Comparison of ENCODE assay signal across 9 cellular contexts in the genomic region with DNA sequence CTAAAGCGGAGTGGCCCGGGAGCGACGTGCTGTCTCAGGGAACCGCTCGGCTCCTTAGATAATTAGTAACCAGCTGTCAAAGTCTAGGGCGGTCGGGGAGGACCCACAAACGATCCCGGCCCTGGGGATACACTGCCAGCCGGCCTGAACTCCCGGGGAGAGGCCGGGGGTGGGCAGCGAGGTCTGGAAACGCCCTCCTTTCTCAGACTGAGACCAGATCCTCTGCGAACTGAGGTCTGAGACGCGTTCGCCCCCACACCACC. TPM values are rescaled to one million over a fixed set of nuclear protein-coding genes. Genes with fewer than 3 reads are reported as not detected.
DNase-seq lines count a peak whose midpoint lies in the region; ATAC-seq, FAIRE-seq and TF ChIP-seq lines count a peak whose summit lies in the region.
"Had no signal": no experiment of that assay in that cellular context is flagged by ENCODE, and none has a peak within 500 bp of the region (broad histone marks: within the 10 kb centered on the region; RNA-seq: fewer than 3 reads in every experiment).

No MANE protein-coding gene starts in this region.

- H2BK15ac ChIP-seq in H9 (ENCODE audit: low read depth, low read length) (no peak overlapping the region), H1 (ENCODE audit: low read length) (no peak overlapping the region)

- no peak overlapping the region for H3K9ac ChIP-seq in H9 (ENCODE audit: extremely low read depth, insufficient read length, low read length)
- H3K9ac ChIP-seq in H1 (replicated peaks in 1 of 4; ENCODE audit: extremely low read depth in 1 of 4, low read depth in 3 of 4, low read length in 3 of 4): no peak overlapping the region
- no peak overlapping the region for H3K9ac ChIP-seq in neural cell (ENCODE audit: low read length)

- TF ChIP-seq POLR2A in H1 (IDR thresholded peaks at IDR 0.05; ENCODE audit: control extremely low read depth in 1 of 2, low read depth in 2 of 2, low read length in 2 of 2): no peak

- H3K18ac ChIP-seq in H9 (ENCODE audit: insufficient read length, low read depth, low read length) (no peak overlapping the region), H1 (ENCODE audit: extremely low read depth, low read length) (no peak overlapping the region)

- H3K56ac ChIP-seq in H9 (ENCODE audit: insufficient read length, low read depth, low read length) (no peak overlapping the region), H1 (replicated peaks; ENCODE audit: insufficient read length, low read depth, low read length) (no peak overlapping the region)

- no peaks in the 10 kb centered on the region for H3K9me2 ChIP-seq in neural cell (ENCODE audit: insufficient read depth, low read length)

- H3K4me2 ChIP-seq in H9 (ENCODE audit: insufficient read depth, insufficient read length, low read length) (peak overlapping the region; percentile 82), H1 (ENCODE audit: insufficient read depth in 1 of 2, low read depth in 2 of 2, low read length in 2 of 2) (peak overlapping the region; percentile 87 to 94), neural cell (ENCODE audit: low read length) (no peak overlapping the region)

- TF ChIP-seq RAD21 in H1 (IDR thresholded peaks at IDR 0.05 in 1 of 2, conservative IDR thresholded peaks at IDR 0.05 in 1 of 2; ENCODE audit: low read depth in 2 of 2, low read length in 2 of 2) (no peak), neural cell (conservative IDR thresholded peaks at IDR 0.05) (no peak)

- peaks cover 99% of the 10 kb centered on the region for H3K27me3 Mint-ChIP-seq in H9 (ENCODE audit: low read depth)
- H3K27me3 Mint-ChIP-seq in natural killer cell (ENCODE audit: low read depth in 2 of 2): peaks cover 58 to 78% of the 10 kb centered on the region in 2 donors

- peaks cover 0 to 3% of the 10 kb centered on the region in 2 experiments; a peak in 1 of 5 replicates for H3K9me3 Mint-ChIP-seq in H9
- no peaks in the 10 kb centered on the region for H3K9me3 Mint-ChIP-seq in natural killer cell
- H3K9me3 Mint-ChIP-seq: activated naive CD4-positive, alpha-beta T cell treated with anti-CD3 and anti-CD28 coated beads, Interleukin-2, amount 50 U/mL, for 72 hours had no signal

- H3K27me3 ChIP-seq in H9 (ENCODE audit: insufficient read depth, low read length): peaks cover 83% of the 10 kb centered on the region
- peaks cover 71 to 100% (median 91%) of the 10 kb centered on the region in 4 experiments for H3K27me3 ChIP-seq in H1 (replicated peaks in 1 of 4; ENCODE audit: control insufficient read depth in 3 of 4, extremely low read depth in 1 of 4, insufficient read depth in 3 of 4, low read length in 3 of 4)
- peaks cover 99% of the 10 kb centered on the region for H3K27me3 ChIP-seq in neural cell (ENCODE audit: insufficient read depth, low read depth, low read length)

- no peaks in the 10 kb centered on the region for H3K4me1 ChIP-seq in H9 (ENCODE audit: insufficient read depth, low read length)
- H3K4me1 ChIP-seq in H1 (replicated peaks in 1 of 4; ENCODE audit: control insufficient read depth in 3 of 4, insufficient read depth in 4 of 4, low read length in 3 of 4): peaks cover 0 to 21% (median 15%) of the 10 kb centered on the region in 4 experiments; a peak in 5 of 7 replicates

- POLR2A ChIA-PET in H1 (lab: Charles Lee; ENCODE audit: partially characterized antibody): no interaction called here

- in situ Hi-C loops in Caki2 (cut with HindIII; ENCODE audit: low pct_unique_long_range_greater_than_20kb, low sequenced_read_pairs): no loop called here

- H3K27ac Mint-ChIP-seq in H9 (no peak overlapping the region), natural killer cell (no peak overlapping the region)
- H3K27ac Mint-ChIP-seq: activated naive CD4-positive, alpha-beta T cell treated with anti-CD3 and anti-CD28 coated beads, Interleukin-2, amount 50 U/mL, for 72 hours had no signal

- no peak overlapping the region for H3K14ac ChIP-seq in H9 (ENCODE audit: insufficient read depth, low read length)
- no peak overlapping the region for H3K14ac ChIP-seq in H1 (ENCODE audit: insufficient read length)

- H2AK5ac ChIP-seq in H9 (ENCODE audit: insufficient read length, low read length) (no peak overlapping the region), H1 (ENCODE audit: low read depth, low read length) (no peak overlapping the region)

- H3T11ph ChIP-seq in H9 (ENCODE audit: low read length): no peak overlapping the region

- H2BK20ac ChIP-seq in H9 (ENCODE audit: low read depth, low read length, poor library complexity, severe bottlenecking) (no peak overlapping the region), H1 (ENCODE audit: low read length) (no peak overlapping the region)

- H3K23ac ChIP-seq in H9 (ENCODE audit: insufficient read length, low read depth, low read length): no peak overlapping the region
- H3K23ac ChIP-seq in H1 (ENCODE audit: insufficient read length): no peak overlapping the region

- no peaks in the 10 kb centered on the region for H3K36me3 Mint-ChIP-seq in H9 (ENCODE audit: insufficient read depth in 1 of 3, low read depth in 3 of 3)
- H3K36me3 Mint-ChIP-seq in natural killer cell: no peaks in the 10 kb centered on the region

- H4K8ac ChIP-seq in H9 (replicated peaks; ENCODE audit: insufficient read length, low read depth, low read length) (no peak overlapping the region), H1 (ENCODE audit: extremely low read depth, insufficient read depth, low read length) (peak overlapping the region; percentile 17)

- H3K9me3 ChIP-seq in H9 (ENCODE audit: control insufficient read depth, low read depth, low read length): no peaks in the 10 kb centered on the region
- H3K9me3 ChIP-seq in H1 (ENCODE audit: insufficient read depth in 2 of 2, low read depth in 1 of 2, low read length in 1 of 2): no peaks in the 10 kb centered on the region
- no peaks in the 10 kb centered on the region for H3K9me3 ChIP-seq in neural cell (ENCODE audit: low read length)

- H2AFZ ChIP-seq in H9 (ENCODE audit: low read length): no peak overlapping the region
- no peak overlapping the region for H2AFZ ChIP-seq in H1 (ENCODE audit: low read length)
- no peak overlapping the region for H2AFZ ChIP-seq in neural cell (ENCODE audit: low read depth, low read length)

- H3K4ac ChIP-seq in H9 (ENCODE audit: low read depth, low read length) (no peak overlapping the region), H1 (replicated peaks; ENCODE audit: insufficient read length, low read depth, low read length) (no peak overlapping the region)

- DNase-seq in Caki2 (ENCODE audit: low read depth) (peak; percentile 81), H9 (peak; percentile 70), H1 (ENCODE audit: low read depth in 1 of 2, low spot score in 2 of 2) (peak in 1 of 2 experiments; percentile 77), mesenteric fat pad (ENCODE audit: low spot score) (no peak), natural killer cell (no peak)

- peaks cover 0 to 7% (median 0%) of the 10 kb centered on the region in 4 experiments; a peak in 1 of 8 replicates for H3K36me3 ChIP-seq in H1 (ENCODE audit: control insufficient read depth in 2 of 4, insufficient read depth in 4 of 4, low read length in 3 of 4)
- H3K36me3 ChIP-seq in neural cell (ENCODE audit: insufficient read depth, low read length): no peaks in the 10 kb centered on the region

- H2BK5ac ChIP-seq in H9 (ENCODE audit: insufficient read length, low read length): no peak overlapping the region
- H2BK5ac ChIP-seq in H1 (ENCODE audit: low read depth, low read length): no peak overlapping the region

- no peak for TF ChIP-seq CTCF in H9 (conservative IDR thresholded peaks at IDR 0.05)
- TF ChIP-seq CTCF in H1 (IDR thresholded peaks at IDR 0.05; ENCODE audit: control extremely low read depth in 1 of 3, insufficient read depth in 1 of 3, low read depth in 1 of 3, low read length in 3 of 3): no peak
- TF ChIP-seq CTCF in neural cell (IDR thresholded peaks at IDR 0.05; ENCODE audit: poor library complexity, severe bottlenecking): no peak
- no peak for TF ChIP-seq CTCF in natural killer cell (IDR thresholded peaks at IDR 0.05)

- H3K79me1 ChIP-seq in H9 (ENCODE audit: insufficient read depth, low read depth, low read length, poor library complexity, severe bottlenecking) (no peaks in the 10 kb centered on the region), H1 (ENCODE audit: low read depth, low read length) (no peaks in the 10 kb centered on the region)

- H2BK120ac ChIP-seq in H9 (ENCODE audit: low read depth, low read length, poor library complexity, severe bottlenecking) (no peak overlapping the region), H1 (replicated peaks; ENCODE audit: low read depth, low read length) (no peak overlapping the region)

- TF ChIP-seq EP300 in H1 (IDR thresholded peaks at IDR 0.05; ENCODE audit: borderline replicate concordance in 1 of 2, low read depth in 2 of 2, low read length in 2 of 2) (no peak), neural cell (conservative IDR thresholded peaks at IDR 0.05; ENCODE audit: poor library complexity, severe bottlenecking) (no peak)

- ATAC-seq in GM18498 (IDR thresholded peaks at IDR 0.05; ENCODE audit: unreplicated experiment) (no peak), HG03175 (IDR thresholded peaks at IDR 0.05; ENCODE audit: unreplicated experiment) (no peak), natural killer cell (no peak)

- H4K91ac ChIP-seq in H9 (ENCODE audit: insufficient read length, low read depth, low read length) (no peak overlapping the region), H1 (replicated peaks; ENCODE audit: insufficient read length, low read length) (no peak overlapping the region)

- H3K4me1 Mint-ChIP-seq in H9: peaks cover 16 to 25% of the 10 kb centered on the region in 2 experiments
- peaks cover 6 to 20% of the 10 kb centered on the region in 2 donors for H3K4me1 Mint-ChIP-seq in natural killer cell

- H2BK12ac ChIP-seq in H9 (ENCODE audit: insufficient read length, low read depth, low read length): no peak overlapping the region
- H2BK12ac ChIP-seq in H1 (ENCODE audit: low read depth, low read length): no peak overlapping the region

- intact Hi-C loops in natural killer cell (cut with micrococcal nuclease): no loop called here

- no peak for FAIRE-seq in H1 (lab: Jason Lieb, UNC)

- WGBS in H9 (ENCODE audit: extremely low coverage, insufficient read length, low lambda C conversion rate): no CpG with 5 or more reads among the region's 19 CpGs
- WGBS in H1 (ENCODE audit: extremely low coverage in 1 of 2, insufficient coverage in 1 of 2, insufficient read length in 1 of 2, insufficient replicate concordance in 2 of 2, low coverage in 1 of 2, low lambda C conversion rate in 2 of 2, missing lambda C conversion rate in 1 of 2), 2 experiments: 3% methylated on average over 13 of the region's 19 CpGs; no CpG with 5 or more reads in 1 of the 2 experiments

- H3K79me2 ChIP-seq in H9 (ENCODE audit: insufficient read depth, low read length) (no peaks in the 10 kb centered on the region), H1 (ENCODE audit: control insufficient read depth in 1 of 2, insufficient read depth in 2 of 2, low read length in 2 of 2) (no peaks in the 10 kb centered on the region), neural cell (replicated peaks; ENCODE audit: insufficient read depth, low read length) (no peaks in the 10 kb centered on the region)

- H3K27ac ChIP-seq in H9 (ENCODE audit: insufficient read length, low read depth, low read length): no peak overlapping the region
- H3K27ac ChIP-seq in H1 (ENCODE audit: low read depth, low read length): no peak overlapping the region
- H3K27ac ChIP-seq in neural cell (ENCODE audit: low read length): no peak overlapping the region

- H4K20me1 ChIP-seq in H9 (ENCODE audit: control insufficient read depth, insufficient read depth, insufficient read length): no peaks in the 10 kb centered on the region
- peaks cover 0 to 2% of the 10 kb centered on the region in 2 experiments for H4K20me1 ChIP-seq in H1 (replicated peaks in 1 of 2; ENCODE audit: control insufficient read depth in 1 of 2, insufficient read depth in 2 of 2, low read length in 2 of 2)
- no peaks in the 10 kb centered on the region for H4K20me1 ChIP-seq in neural cell (ENCODE audit: insufficient read depth)

- H3F3A ChIP-seq in neural cell (ENCODE audit: insufficient read depth, low read length, poor library complexity, severe bottlenecking): no peaks in the 10 kb centered on the region

- H3K4me3 ChIP-seq in H1 (ENCODE audit: extremely low read depth in 1 of 4, insufficient read depth in 2 of 4, low read depth in 3 of 4, low read length in 4 of 4) (peak overlapping the region; percentile 7 to 69 (median 46); a peak in 7 of 8 replicates), neural cell (ENCODE audit: low read length) (peak overlapping the region; percentile 48)

- H3K4me3 Mint-ChIP-seq in H9 (peak overlapping the region; percentile 44 to 80), natural killer cell (no peak overlapping the region)

- CTCF ChIA-PET in H1 (lab: Charles Lee; ENCODE audit: partially characterized antibody): interaction anchor here (1.1 to 1.7 kb wide), 4 partner anchors 40 to 94 kb away, joined by 3 to 5 read pairs (median 4); no protein-coding TSS in a partner anchor

- H4K5ac ChIP-seq in H9 (ENCODE audit: insufficient read length, low read depth, low read length) (no peak overlapping the region), H1 (ENCODE audit: insufficient read length, low read depth, low read length) (no peak overlapping the region)

- H3K23me2 ChIP-seq in H9 (ENCODE audit: insufficient read length, low read depth, low read length, poor library complexity, severe bottlenecking) (peaks cover 29% of the 10 kb centered on the region), H1 (ENCODE audit: low read depth, low read length) (peaks cover 18% of the 10 kb centered on the region; the same call in 1 of the 2 replicates)

RNA-seq across cellular contexts. Expression of a gene that starts 1.3 kb away (rescaled TPM):
- 3.6 and 11.4 TPM in 2 replicates for total RNA-seq in Caki2 (2014; rRNA removed; shearing (Covaris generic); ENCODE audit: low replicate concordance)
- total RNA-seq in H9 (2021): not detected in 2 replicates
- 0.13 TPM in 1 of 2 replicates, not detected in the other for total RNA-seq in H1 (2021; fragmentation: NEBNext Ultra II Directional; extraction: Animal tissue kit (Norgen Biotek cat#: 25700))
- 0.28 and 0.30 TPM in 2 replicates for polyA plus RNA-seq in H1 (2011; rRNA removed)
- 0.17 TPM for polyA plus RNA-seq in H1 (2011; cell fraction: cytosol; rRNA removed)
- polyA plus RNA-seq in H1 (2011; cell fraction: nucleus; rRNA removed): 0.40 TPM
- 0.17 to 0.58 TPM (median 0.27 TPM) in 4 replicates for polyA plus RNA-seq in H1 (2012, experiment 1 of 2)
- 0.17 TPM for polyA plus RNA-seq in H1 (2012, experiment 2 of 2)
- 0.12 TPM for polyA plus RNA-seq in H1 (2013, experiment 1 of 2)
- polyA plus RNA-seq in H1 (2013, experiment 2 of 2): 0.11 TPM
- polyA minus RNA-seq in H1 (2011; rRNA and poly(A)+ RNA removed): 0.20 and 0.22 TPM in 2 replicates
- not detected for polyA minus RNA-seq in H1 (2011; cell fraction: cytosol; rRNA and poly(A)+ RNA removed)
- polyA minus RNA-seq in H1 (2011; cell fraction: nucleus; rRNA and poly(A)+ RNA removed): not detected
- polyA plus RNA-seq in neural cell: not detected in 2 replicates
- not detected in 2 replicates for polyA minus RNA-seq in neural cell
- not detected for total RNA-seq in mesenteric fat pad
- not detected for total RNA-seq in natural killer cell

Comparison
In these comparisons a context has a peak if more than half of its experiments do, and no peak if none do; other contexts are left out.
1. DNase-seq: peak in Caki2 (single experiment) and H9 (single experiment); none in mesenteric fat pad (single experiment) and natural killer cell (single experiment).